Comparison of ENCODE assay signal across 12 cellular contexts in genomic region chr15:29127506-29128430, GRCh38.
"Had no signal": no experiment of that assay in that cellular context is flagged by ENCODE, and none has a peak within 500 bp of the region (broad histone marks: within the 10 kb centered on the region; RNA-seq: fewer than 3 reads in every experiment).

No MANE protein-coding gene starts in this region.

- H3K4me3 ChIP-seq: ovary, tibial artery, vagina had no signal

- H3K4me1 ChIP-seq: tibial artery, vagina had no signal

- H3K27ac Mint-ChIP-seq: activated T-helper 17 cell treated with anti-CD3 and anti-CD28 coated beads, Interleukin-2, amount 50 U/mL, for 72 hours; mesothelial cell of epicardium had no signal

- H3K9me3 Mint-ChIP-seq: activated T-helper 17 cell treated with anti-CD3 and anti-CD28 coated beads, Interleukin-2, amount 50 U/mL, for 72 hours; mesothelial cell of epicardium had no signal

- H3K36me3 ChIP-seq: ovary, tibial artery, vagina had no signal

- H3K27ac ChIP-seq: ovary, tibial artery, vagina had no signal

- H3K27me3 ChIP-seq: ovary, vagina had no signal

- ATAC-seq: activated T-helper 17 cell treated with anti-CD3 and anti-CD28 coated beads, Interleukin-2, amount 50 U/mL, for 72 hours; esophagus mucosa had no signal

- H3K9me3 ChIP-seq: ovary, tibial artery, vagina had no signal

- H3K4me3 Mint-ChIP-seq: activated T-helper 17 cell treated with anti-CD3 and anti-CD28 coated beads, Interleukin-2, amount 50 U/mL, for 72 hours; mesothelial cell of epicardium had no signal

- H3K4me1 Mint-ChIP-seq: activated T-helper 17 cell treated with anti-CD3 and anti-CD28 coated beads, Interleukin-2, amount 50 U/mL, for 72 hours had no signal

- H3K36me3 Mint-ChIP-seq: mesothelial cell of epicardium had no signal

- DNase-seq: activated CD4-positive, alpha-beta T cell treated with anti-CD3 and anti-CD28 coated beads for 1 hour; activated CD4-positive, alpha-beta T cell treated with anti-CD3 and anti-CD28 coated beads, Interleukin-2, amount 50 U/mL, for 48 hours; activated naive CD4-positive, alpha-beta T cell treated with anti-CD3 and anti-CD28 coated beads, Interleukin-2, amount 50 U/mL, for 16 hours; hypothalamus; stimulated activated CD4-positive, alpha-beta T cell treated with anti-CD3 and anti-CD28 coated beads, Interleukin-12 subunit alpha, Interleukin-12 subunit beta, amount 100 ng/mL, for 4 hours; stimulated activated CD4-positive, alpha-beta T cell treated with anti-CD3 and anti-CD28 coated beads, Interleukin-2, amount 100 ng/mL, for 24 hours; tibial artery had no signal
